Comparison of ENCODE assay signal across 9 cellular contexts in the genomic region with DNA sequence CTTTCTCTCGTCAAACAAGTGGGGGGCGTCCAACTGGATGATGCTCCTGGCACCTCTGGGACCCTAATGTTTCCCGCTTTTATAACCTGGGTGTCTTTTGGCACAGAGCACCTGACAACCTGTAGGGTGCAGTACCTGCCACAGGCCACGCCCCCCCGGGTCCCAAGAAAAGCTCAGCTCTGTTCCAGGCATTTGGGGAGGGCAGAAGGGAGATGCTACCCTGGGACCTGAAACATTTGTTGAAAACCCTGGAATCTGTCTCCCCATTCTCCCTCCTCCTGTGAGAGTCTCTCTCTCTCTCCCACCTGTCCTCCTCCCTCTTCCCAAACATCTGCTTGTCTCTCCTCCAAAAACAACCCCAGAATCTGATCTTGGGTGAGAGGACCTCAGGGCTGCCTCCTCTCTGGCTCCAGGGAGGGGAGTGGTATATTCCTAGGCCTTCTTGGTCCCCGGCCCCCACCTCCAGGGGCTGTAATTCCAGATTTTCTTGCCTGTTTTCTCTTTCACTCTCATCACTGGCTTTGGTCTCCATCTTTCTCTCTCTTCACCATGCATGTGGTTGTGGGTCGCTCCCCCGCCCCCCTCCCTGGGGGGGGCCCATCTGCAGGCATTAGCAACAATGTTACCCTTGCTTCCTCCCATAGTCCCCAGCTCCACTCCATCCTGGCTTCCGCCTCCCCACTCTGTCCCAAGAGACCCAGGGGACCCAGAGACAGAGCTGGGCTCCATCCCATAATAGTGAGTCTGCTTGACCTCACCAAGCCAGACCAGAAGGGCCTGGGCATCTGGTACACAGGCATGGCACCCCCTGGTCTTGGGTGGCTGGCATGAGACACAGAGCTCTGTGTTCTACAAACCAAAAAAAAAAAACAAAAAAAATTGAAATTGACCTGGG. TPM values are rescaled to one million over a fixed set of nuclear protein-coding genes. Genes with fewer than 3 reads are reported as not detected.
DNase-seq lines count a peak whose midpoint lies in the region; ATAC-seq and TF ChIP-seq lines count a peak whose summit lies in the region.
"Had no signal": no experiment of that assay in that cellular context is flagged by ENCODE, and none has a peak within 500 bp of the region (broad histone marks: within the 10 kb centered on the region; RNA-seq: fewer than 3 reads in every experiment).

No MANE protein-coding gene starts in this region.

- H3K4me3 ChIP-seq in RWPE2 (ENCODE audit: severe bottlenecking) (no peak overlapping the region), hepatocyte (no peak overlapping the region), stomach smooth muscle (ENCODE audit: low read length in 2 of 2) (peak overlapping the region; percentile 48 to 84), HAP-1 (no peak overlapping the region)

- H3K9me3 ChIP-seq in RWPE2 (ENCODE audit: severe bottlenecking) (no peaks in the 10 kb centered on the region), hepatocyte (ENCODE audit: low read depth) (no peaks in the 10 kb centered on the region), stomach smooth muscle (ENCODE audit: control insufficient read depth in 2 of 2, low read length in 2 of 2) (no peaks in the 10 kb centered on the region), HAP-1 (no peaks in the 10 kb centered on the region)

- peak overlapping the region; percentile 33 for H3K27ac Mint-ChIP-seq in T-helper 2 cell treated with Interferon-gamma antibody and Interleukin-4, amounts not matched to agents 5 μg/mL and 100 μg/mL, for 36 hours

- H3K36me3 Mint-ChIP-seq in T-helper 2 cell treated with Interferon-gamma antibody and Interleukin-4, amounts not matched to agents 5 μg/mL and 100 μg/mL, for 36 hours (ENCODE audit: low read depth) = no peaks in the 10 kb centered on the region

- peak overlapping the region; percentile 9 for H3K4me3 Mint-ChIP-seq in T-helper 2 cell treated with Interferon-gamma antibody and Interleukin-4, amounts not matched to agents 5 μg/mL and 100 μg/mL, for 36 hours

- no peaks in the 10 kb centered on the region for H3K27me3 Mint-ChIP-seq in T-helper 2 cell treated with Interferon-gamma antibody and Interleukin-4, amounts not matched to agents 5 μg/mL and 100 μg/mL, for 36 hours (ENCODE audit: low read depth)

- H3K4me1 ChIP-seq in RWPE2 (ENCODE audit: insufficient read depth, poor library complexity, severe bottlenecking) = peaks cover 46% of the 10 kb centered on the region
- H3K4me1 ChIP-seq in hepatocyte (ENCODE audit: insufficient read depth) = peaks cover 77% of the 10 kb centered on the region
- peaks cover 75% of the 10 kb centered on the region for H3K4me1 ChIP-seq in stomach smooth muscle (ENCODE audit: control insufficient read depth, insufficient read depth, low read length)
- no peaks in the 10 kb centered on the region for H3K4me1 ChIP-seq in HAP-1

- WGBS in hepatocyte (ENCODE audit: low lambda C conversion rate, missing lambda C conversion rate) = 49% methylated on average over 7 of the region's 9 CpGs

- H3K4me1 Mint-ChIP-seq in T-helper 2 cell treated with Interferon-gamma antibody and Interleukin-4, amounts not matched to agents 5 μg/mL and 100 μg/mL, for 36 hours (ENCODE audit: low read depth) = peaks cover 33% of the 10 kb centered on the region

- no peak overlapping the region for H2AFZ ChIP-seq in hepatocyte

- H3K36me3 ChIP-seq in RWPE2 (ENCODE audit: low read depth) (no peaks in the 10 kb centered on the region), hepatocyte (replicated peaks; ENCODE audit: insufficient read depth, low read depth) (no peaks in the 10 kb centered on the region), stomach smooth muscle (ENCODE audit: control insufficient read depth in 2 of 2, insufficient read depth in 2 of 2, low read length in 2 of 2) (peaks cover 0 to 6% of the 10 kb centered on the region in 2 donors), HAP-1 (replicated peaks) (no peaks in the 10 kb centered on the region)

- peak overlapping the region; percentile 99 for H3K4me2 ChIP-seq in hepatocyte

- H3K27me3 ChIP-seq in RWPE2 (ENCODE audit: insufficient read depth, poor library complexity, severe bottlenecking) = no peaks in the 10 kb centered on the region
- H3K27me3 ChIP-seq in hepatocyte = no peaks in the 10 kb centered on the region
- H3K27me3 ChIP-seq in stomach smooth muscle (ENCODE audit: control insufficient read depth in 1 of 2, insufficient read depth in 2 of 2, low read length in 2 of 2) = no peaks in the 10 kb centered on the region
- H3K27me3 ChIP-seq in HAP-1 (ENCODE audit: low read depth) = no peaks in the 10 kb centered on the region

- no peak for DNase-seq in T-helper 2 cell treated with Interferon-gamma antibody and Interleukin-4, amounts not matched to agents 5 μg/mL and 100 μg/mL, for 36 hours (ENCODE audit: low spot score)
- DNase-seq in T-helper 2 cell (no peak), RWPE2 (ENCODE audit: low spot score) (no peak), hepatocyte (ENCODE audit: low spot score) (peak; percentile 31), HAP-1 (ENCODE audit: low spot score in 2 of 2) (no peak), UCSD-AML1 (lab: John Stamatoyannopoulos, UW; ENCODE audit: unreplicated experiment) (no peak)

- H3K27ac ChIP-seq in RWPE2 (ENCODE audit: poor library complexity, severe bottlenecking) (peak overlapping the region; percentile 77), hepatocyte (peak overlapping the region; percentile 83), stomach smooth muscle (ENCODE audit: low read length) (peak overlapping the region; percentile 82)

- H3K79me2 ChIP-seq in hepatocyte = peaks cover 89% of the 10 kb centered on the region

- peaks cover 80% of the 10 kb centered on the region for H4K20me1 ChIP-seq in hepatocyte (ENCODE audit: insufficient read depth, poor library complexity, severe bottlenecking)

- H3K9ac ChIP-seq in stomach smooth muscle (ENCODE audit: low read length in 2 of 2) = peak overlapping the region; percentile 47 to 62

- H3K9me3 Mint-ChIP-seq in T-helper 2 cell treated with Interferon-gamma antibody and Interleukin-4, amounts not matched to agents 5 μg/mL and 100 μg/mL, for 36 hours = no peaks in the 10 kb centered on the region

- in situ Hi-C loops in HAP-1 (cut with MboI; ENCODE audit: low sequenced_read_pairs) = no loop called here

- ATAC-seq in RWPE2 (ENCODE audit: low read depth) (no peak), GM21515 (IDR thresholded peaks at IDR 0.05; ENCODE audit: unreplicated experiment) (no peak)
- ATAC-seq: esophagus mucosa had no signal

- H3K9me2 ChIP-seq in hepatocyte (replicated peaks; ENCODE audit: insufficient read depth) = no peaks in the 10 kb centered on the region

- no peak for TF ChIP-seq CTCF in RWPE2 (IDR thresholded peaks at IDR 0.05; ENCODE audit: poor library complexity, severe bottlenecking)
- no peak for TF ChIP-seq CTCF in hepatocyte (IDR thresholded peaks at IDR 0.05; ENCODE audit: poor library complexity)

RNA-seq across cellular contexts. Expression of gene AHDC1, which starts 4.1 kb away (rescaled TPM):
- total RNA-seq in hepatocyte = 6.7 and 13.3 TPM in 2 replicates
- polyA plus RNA-seq in hepatocyte = 12.2 and 14.4 TPM in 2 replicates

RNA-seq across cellular contexts. Expression of gene FGR, which starts 35.1 kb away (rescaled TPM):
- 0.28 and 0.73 TPM in 2 replicates for total RNA-seq in hepatocyte
- polyA plus RNA-seq in hepatocyte = 0.28 TPM in 1 of 2 replicates, not detected in the other

Comparison
In these comparisons a context has a peak if more than half of its experiments do, and no peak if none do; other contexts are left out.
1. H3K4me3 ChIP-seq: peak in stomach smooth muscle (2 of 2); none in RWPE2 (single experiment), hepatocyte (single experiment) and HAP-1 (single experiment).
2. Peak in every context shown above with its lines, with median percentiles within 50 percentile points of each other: H3K27ac ChIP-seq.